Comparison of ENCODE assay signal across 1 cellular context in the genomic region with DNA sequence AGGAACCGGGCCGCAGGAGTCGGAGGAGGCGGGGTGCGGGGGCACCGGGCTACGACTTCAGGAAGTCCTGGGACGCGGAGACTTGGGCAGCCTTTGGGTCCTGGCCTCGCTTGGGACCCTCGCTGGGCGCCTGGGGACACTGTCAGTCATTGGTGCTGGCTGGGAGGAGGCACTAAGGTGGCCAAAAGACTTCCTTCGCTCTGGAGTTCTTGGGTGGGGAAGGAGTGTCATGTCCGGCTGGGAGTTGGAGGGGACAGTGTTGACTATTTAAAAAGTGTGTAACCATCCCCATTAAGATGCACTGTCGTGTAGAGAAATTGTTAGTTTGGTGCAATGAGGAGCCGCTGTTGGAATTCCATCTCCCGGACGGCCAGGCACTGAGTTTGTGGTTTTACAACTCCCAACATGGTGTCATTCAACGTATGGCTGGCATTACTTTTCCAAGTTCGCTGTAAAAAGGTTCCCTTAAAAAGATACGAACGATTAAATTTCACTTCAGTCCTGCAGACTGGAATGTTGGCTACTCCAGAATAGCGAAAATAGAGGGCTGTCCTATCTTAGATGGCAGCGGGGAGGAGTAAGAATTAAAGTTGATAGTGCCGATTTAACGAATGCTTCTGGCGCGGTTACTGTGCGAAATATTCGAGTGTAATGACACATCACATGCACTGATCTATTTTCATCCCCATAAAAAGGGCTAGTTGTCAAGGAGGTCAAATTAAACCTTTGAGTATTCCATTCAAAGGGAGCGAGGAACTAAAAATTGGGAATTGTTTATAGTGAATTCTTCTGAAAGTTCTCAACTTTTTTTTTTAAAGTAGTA.
TF ChIP-seq lines count a peak whose summit lies in the region.

No MANE protein-coding gene starts in this region.

TF ChIP-seq in HepG2, 621 proteins besides CTCF, POLR2A, EP300 and RAD21:
- peak; percentile 44 for TF ChIP-seq ASH2L (IDR thresholded peaks at IDR 0.05; ENCODE audit: insufficient read length, low read depth, low read length)
- peak; percentile 8; the same call in 1 of the 2 replicates for TF ChIP-seq ZNF30 (CRISPR knock-in tag; IDR thresholded peaks at IDR 0.05)
- TF ChIP-seq HNRNPUL1 (IDR thresholded peaks at IDR 0.05; ENCODE audit: low read depth, low read length): no peak
- TF ChIP-seq GZF1 (CRISPR knock-in tag; IDR thresholded peaks at IDR 0.05): no peak
- TF ChIP-seq, protein P1, sequence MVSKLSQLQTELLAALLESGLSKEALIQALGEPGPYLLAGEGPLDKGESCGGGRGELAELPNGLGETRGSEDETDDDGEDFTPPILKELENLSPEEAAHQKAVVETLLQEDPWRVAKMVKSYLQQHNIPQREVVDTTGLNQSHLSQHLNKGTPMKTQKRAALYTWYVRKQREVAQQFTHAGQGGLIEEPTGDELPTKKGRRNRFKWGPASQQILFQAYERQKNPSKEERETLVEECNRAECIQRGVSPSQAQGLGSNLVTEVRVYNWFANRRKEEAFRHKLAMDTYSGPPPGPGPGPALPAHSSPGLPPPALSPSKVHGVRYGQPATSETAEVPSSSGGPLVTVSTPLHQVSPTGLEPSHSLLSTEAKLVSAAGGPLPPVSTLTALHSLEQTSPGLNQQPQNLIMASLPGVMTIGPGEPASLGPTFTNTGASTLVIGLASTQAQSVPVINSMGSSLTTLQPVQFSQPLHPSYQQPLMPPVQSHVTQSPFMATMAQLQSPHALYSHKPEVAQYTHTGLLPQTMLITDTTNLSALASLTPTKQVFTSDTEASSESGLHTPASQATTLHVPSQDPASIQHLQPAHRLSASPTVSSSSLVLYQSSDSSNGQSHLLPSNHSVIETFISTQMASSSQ (IDR thresholded peaks at IDR 0.05; ENCODE audit: low read depth): no peak
- TF ChIP-seq, protein P1 (CRISPR knock-in tag; IDR thresholded peaks at IDR 0.05; ENCODE audit: borderline replicate concordance): 0 out of 2 replicates have a peak, but pooled peaks have one; percentile 23
